Comparison of ENCODE assay signal across 40 cellular contexts in genomic region chr14:21133896-21134295, GRCh38. TPM values are rescaled to one million over a fixed set of nuclear protein-coding genes. Genes with fewer than 3 reads are reported as not detected.
"Had no signal": no experiment of that assay in that cellular context is flagged by ENCODE, and none has a peak within 500 bp of the region (broad histone marks: within the 10 kb centered on the region; RNA-seq: fewer than 3 reads in every experiment).

No MANE protein-coding gene starts in this region.

- H3K4me1 ChIP-seq: adrenal gland, body of pancreas, colonic mucosa, gastroesophageal sphincter, lower lobe of right lung, right lobe of liver, uterus had no signal

- H3K36me3 ChIP-seq: adrenal gland, colonic mucosa, gastroesophageal sphincter, lower lobe of right lung, ovary, right lobe of liver, uterus had no signal

- H3K36me3 Mint-ChIP-seq: activated CD4-positive, alpha-beta memory T cell treated with anti-CD3 and anti-CD28 coated beads for 36 hours; activated naive CD8-positive, alpha-beta T cell treated with anti-CD3 and anti-CD28 coated beads for 36 hours; natural killer cell; stimulated activated effector memory CD8-positive, alpha-beta T cell treated with anti-CD3 and anti-CD28 coated beads, Interleukin-12 subunit alpha, Interleukin-12 subunit beta, amount 100 ng/mL, for 72 hours; type B pancreatic cell had no signal

- H3K9me3 ChIP-seq: adrenal gland, body of pancreas, colonic mucosa, gastroesophageal sphincter, lower lobe of right lung, ovary, right lobe of liver, uterus had no signal

- H3K79me2 ChIP-seq: hepatocyte had no signal

- H3K4me3 ChIP-seq: adrenal gland, body of pancreas, colonic mucosa, gastroesophageal sphincter, hepatocyte, lower lobe of right lung, ovary, right lobe of liver, uterus had no signal

- DNase-seq: activated CD4-positive, alpha-beta memory T cell treated with anti-CD3 and anti-CD28 coated beads for 36 hours; activated CD4-positive, alpha-beta T cell treated with anti-CD3 and anti-CD28 coated beads, Interleukin-2, amount 10 ng/mL, durations not matched to agents 24 days and 14 days; activated CD4-positive, CD25-positive, alpha-beta regulatory T cell treated with anti-CD3 and anti-CD28 coated beads, Interleukin-2, amount 50 U/mL, for 72 hours; activated CD8-positive, alpha-beta memory T cell treated with anti-CD3 and anti-CD28 coated beads, Interleukin-2, amount 50 U/mL, for 4 hours; activated effector memory CD4-positive, alpha-beta T cell treated with anti-CD3 and anti-CD28 coated beads, Interleukin-2, amount 50 U/mL, for 16 hours; activated naive CD4-positive, alpha-beta T cell treated with anti-CD3 and anti-CD28 coated beads for 36 hours; activated naive CD8-positive, alpha-beta T cell treated with anti-CD3 and anti-CD28 coated beads for 36 hours; activated T-cell treated with anti-CD3 and anti-CD28 coated beads, Interleukin-2, amount 50 U/mL, for 1 hour; adrenal gland; aorta; body of pancreas; colonic mucosa; effector CD8-positive, alpha-beta T cell; kidney glomerular epithelial cell; lower lobe of right lung; mesenchymal stem cell; natural killer cell; ovary; right lobe of liver; stimulated activated CD4-positive, alpha-beta T cell treated with anti-CD3 and anti-CD28 coated beads, Interleukin-12 subunit alpha, Interleukin-12 subunit beta, amount 100 ng/mL, for 4 hours; stimulated activated CD4-positive, alpha-beta T cell treated with anti-CD3 and anti-CD28 coated beads, Interleukin-4, amount 100 ng/mL, for 24 hours; T-helper 9 cell; uterus had no signal

- H3K27ac Mint-ChIP-seq: activated CD4-positive, alpha-beta memory T cell treated with anti-CD3 and anti-CD28 coated beads for 36 hours; activated CD4-positive, alpha-beta T cell treated with anti-CD3 and anti-CD28 coated beads, Interleukin-2, amount 10 ng/mL, durations not matched to agents 24 days and 14 days; activated naive CD4-positive, alpha-beta T cell treated with anti-CD3 and anti-CD28 coated beads for 36 hours; activated naive CD8-positive, alpha-beta T cell treated with anti-CD3 and anti-CD28 coated beads for 36 hours; activated T-helper 1 cell treated with anti-CD3 and anti-CD28 coated beads, Interleukin-12 subunit alpha, Interleukin-12 subunit beta, Interleukin-2, Interleukin-4 antibody, amounts not matched to agents 30 ng/mL and 10 ng/mL and 1 ng/mL, durations not matched to agents 14 hours and 24 hours and 36 hours; natural killer cell; progenitor cell of endocrine pancreas; stimulated activated effector memory CD8-positive, alpha-beta T cell treated with anti-CD3 and anti-CD28 coated beads, Interleukin-12 subunit alpha, Interleukin-12 subunit beta, amount 100 ng/mL, for 72 hours; stimulated activated naive CD8-positive, alpha-beta T cell treated with anti-CD3 and anti-CD28 coated beads, Interleukin-15, Interleukin-2, amounts not matched to agents 100 ng/mL and 50 ng/mL, for 24 hours; T-helper 1 cell treated with Interleukin-12 subunit alpha and Interleukin-12 subunit beta and Interleukin-4 antibody, amounts not matched to agents 30 μg/mL and 1 μg/mL, for 36 hours; type B pancreatic cell had no signal

- H3K9me3 Mint-ChIP-seq: activated CD4-positive, alpha-beta memory T cell treated with anti-CD3 and anti-CD28 coated beads for 36 hours; activated CD4-positive, alpha-beta T cell treated with anti-CD3 and anti-CD28 coated beads, Interleukin-2, amount 10 ng/mL, durations not matched to agents 24 days and 14 days; activated naive CD4-positive, alpha-beta T cell treated with anti-CD3 and anti-CD28 coated beads for 36 hours; activated T-helper 1 cell treated with anti-CD3 and anti-CD28 coated beads, Interleukin-12 subunit alpha, Interleukin-12 subunit beta, Interleukin-2, Interleukin-4 antibody, amounts not matched to agents 30 ng/mL and 10 ng/mL and 1 ng/mL, durations not matched to agents 14 hours and 24 hours and 36 hours; natural killer cell; stimulated activated effector memory CD8-positive, alpha-beta T cell treated with anti-CD3 and anti-CD28 coated beads, Interleukin-12 subunit alpha, Interleukin-12 subunit beta, amount 100 ng/mL, for 72 hours; stimulated activated naive CD8-positive, alpha-beta T cell treated with anti-CD3 and anti-CD28 coated beads, Interleukin-15, Interleukin-2, amounts not matched to agents 100 ng/mL and 50 ng/mL, for 24 hours; T-helper 1 cell treated with Interleukin-12 subunit alpha and Interleukin-12 subunit beta and Interleukin-4 antibody, amounts not matched to agents 30 μg/mL and 1 μg/mL, for 36 hours; type B pancreatic cell had no signal

- H2AFZ ChIP-seq: hepatocyte had no signal

- H3K4me1 Mint-ChIP-seq: activated CD4-positive, alpha-beta T cell treated with anti-CD3 and anti-CD28 coated beads, Interleukin-2, amount 10 ng/mL, durations not matched to agents 24 days and 14 days; activated naive CD8-positive, alpha-beta T cell treated with anti-CD3 and anti-CD28 coated beads for 36 hours; natural killer cell; stimulated activated effector memory CD8-positive, alpha-beta T cell treated with anti-CD3 and anti-CD28 coated beads, Interleukin-12 subunit alpha, Interleukin-12 subunit beta, amount 100 ng/mL, for 72 hours had no signal

- H3K27ac ChIP-seq: adrenal gland, body of pancreas, colonic mucosa, gastroesophageal sphincter, hepatocyte, lower lobe of right lung, ovary, right lobe of liver, uterus, VCaP had no signal

- H3K4me3 Mint-ChIP-seq: activated CD4-positive, alpha-beta memory T cell treated with anti-CD3 and anti-CD28 coated beads for 36 hours; activated CD4-positive, alpha-beta T cell treated with anti-CD3 and anti-CD28 coated beads, Interleukin-2, amount 10 ng/mL, durations not matched to agents 24 days and 14 days; activated naive CD4-positive, alpha-beta T cell treated with anti-CD3 and anti-CD28 coated beads for 36 hours; activated naive CD8-positive, alpha-beta T cell treated with anti-CD3 and anti-CD28 coated beads for 36 hours; activated T-helper 1 cell treated with anti-CD3 and anti-CD28 coated beads, Interleukin-12 subunit alpha, Interleukin-12 subunit beta, Interleukin-2, Interleukin-4 antibody, amounts not matched to agents 30 ng/mL and 10 ng/mL and 1 ng/mL, durations not matched to agents 14 hours and 24 hours and 36 hours; natural killer cell; stimulated activated effector memory CD8-positive, alpha-beta T cell treated with anti-CD3 and anti-CD28 coated beads, Interleukin-12 subunit alpha, Interleukin-12 subunit beta, amount 100 ng/mL, for 72 hours; stimulated activated naive CD8-positive, alpha-beta T cell treated with anti-CD3 and anti-CD28 coated beads, Interleukin-15, Interleukin-2, amounts not matched to agents 100 ng/mL and 50 ng/mL, for 24 hours; T-helper 1 cell treated with Interleukin-12 subunit alpha and Interleukin-12 subunit beta and Interleukin-4 antibody, amounts not matched to agents 30 μg/mL and 1 μg/mL, for 36 hours; type B pancreatic cell had no signal

- H3K27me3 ChIP-seq: adrenal gland, body of pancreas, colonic mucosa, gastroesophageal sphincter, hepatocyte, ovary, right lobe of liver, uterus had no signal

- ATAC-seq: body of pancreas; gastroesophageal sphincter; left lobe of liver; lower lobe of right lung; natural killer cell; right lobe of liver; stimulated activated effector memory CD8-positive, alpha-beta T cell treated with anti-CD3 and anti-CD28 coated beads, Interleukin-12 subunit alpha, Interleukin-12 subunit beta, amount 100 ng/mL, for 72 hours had no signal

- H3K4me2 ChIP-seq: hepatocyte had no signal

- H3K27me3 Mint-ChIP-seq: activated CD4-positive, alpha-beta memory T cell treated with anti-CD3 and anti-CD28 coated beads for 36 hours; activated naive CD8-positive, alpha-beta T cell treated with anti-CD3 and anti-CD28 coated beads for 36 hours; progenitor cell of endocrine pancreas; stimulated activated naive CD8-positive, alpha-beta T cell treated with anti-CD3 and anti-CD28 coated beads, Interleukin-15, Interleukin-2, amounts not matched to agents 100 ng/mL and 50 ng/mL, for 24 hours had no signal

RNA-seq across cellular contexts. Expression of gene OR5AU1, which starts 22.0 kb away (rescaled TPM):
- total RNA-seq: activated CD4-positive, alpha-beta memory T cell treated with anti-CD3 and anti-CD28 coated beads for 36 hours; activated CD4-positive, alpha-beta T cell treated with anti-CD3 and anti-CD28 coated beads, Interleukin-2, amount 10 ng/mL, durations not matched to agents 24 days and 14 days; activated CD8-positive, alpha-beta memory T cell treated with anti-CD3 and anti-CD28 coated beads for 36 hours; activated naive CD4-positive, alpha-beta T cell treated with anti-CD3 and anti-CD28 coated beads for 36 hours; activated naive CD8-positive, alpha-beta T cell treated with anti-CD3 and anti-CD28 coated beads for 36 hours; activated T-helper 1 cell treated with anti-CD3 and anti-CD28 coated beads, Interleukin-12 subunit alpha, Interleukin-12 subunit beta, Interleukin-2, Interleukin-4 antibody, amounts not matched to agents 30 ng/mL and 10 ng/mL and 1 ng/mL, durations not matched to agents 14 hours and 24 hours and 36 hours; adrenal gland; aorta; body of pancreas; colonic mucosa; dermis microvascular lymphatic vessel endothelial cell; epithelial cell of proximal tubule; gastroesophageal sphincter; hepatocyte; left lobe of liver; lower lobe of right lung; mononuclear cell; natural killer cell; ovary; progenitor cell of endocrine pancreas; renal cortical epithelial cell; right lobe of liver; skeletal muscle tissue; subcutaneous adipose tissue; uterus had no signal

RNA-seq across cellular contexts. Expression of gene TMEM253, which starts 33.0 kb away (rescaled TPM):
- total RNA-seq: activated CD4-positive, alpha-beta memory T cell treated with anti-CD3 and anti-CD28 coated beads for 36 hours; activated CD4-positive, alpha-beta T cell treated with anti-CD3 and anti-CD28 coated beads, Interleukin-2, amount 10 ng/mL, durations not matched to agents 24 days and 14 days; activated naive CD4-positive, alpha-beta T cell treated with anti-CD3 and anti-CD28 coated beads for 36 hours; activated naive CD8-positive, alpha-beta T cell treated with anti-CD3 and anti-CD28 coated beads for 36 hours; activated T-helper 1 cell treated with anti-CD3 and anti-CD28 coated beads, Interleukin-12 subunit alpha, Interleukin-12 subunit beta, Interleukin-2, Interleukin-4 antibody, amounts not matched to agents 30 ng/mL and 10 ng/mL and 1 ng/mL, durations not matched to agents 14 hours and 24 hours and 36 hours; aorta; dermis microvascular lymphatic vessel endothelial cell; epithelial cell of proximal tubule; skeletal muscle tissue had no signal
